In the genomic region with DNA sequence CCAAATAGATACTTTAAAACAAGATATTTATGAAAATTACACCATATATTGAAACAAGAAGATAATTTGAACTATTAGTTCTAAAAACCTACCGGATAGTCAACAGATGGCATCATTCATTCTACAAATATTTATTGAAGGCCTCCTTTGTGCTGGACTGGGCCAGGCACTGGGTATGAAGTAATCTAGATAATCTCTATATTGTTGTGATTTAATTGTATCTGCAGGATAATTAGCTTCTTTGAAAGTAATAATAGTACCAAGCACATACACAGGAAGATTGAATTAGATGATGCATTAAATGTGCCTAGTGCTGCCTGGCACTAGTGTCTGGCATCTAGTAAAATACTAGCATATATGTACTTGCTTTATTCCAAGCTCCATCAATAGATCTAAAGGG, we compare ENCODE assay signal across 17 cellular contexts.
"Had no signal": no experiment of that assay in that cellular context is flagged by ENCODE, and none has a peak within 500 bp of the region (broad histone marks: within the 10 kb centered on the region; RNA-seq: fewer than 3 reads in every experiment).

No MANE protein-coding gene starts in this region.

- FAIRE-seq: kidney had no signal

- DNase-seq: effector memory CD8-positive, alpha-beta T cell; kidney; mammary epithelial cell; naive thymus-derived CD4-positive, alpha-beta T cell; posterior cingulate gyrus; sigmoid colon; stimulated activated naive CD4-positive, alpha-beta T cell treated with Interleukin-2 at 50 U/mL for 16 hours; tibial artery; upper lobe of left lung; uterus had no signal

- H3K27ac ChIP-seq: epithelial cell of prostate, esophagus muscularis mucosa, gastroesophageal sphincter, neutrophil, right atrium auricular region, sigmoid colon, skin epidermis, suprapubic skin, tibial artery, upper lobe of left lung, uterus had no signal

- ATAC-seq: effector memory CD8-positive, alpha-beta T cell; gastroesophageal sphincter; naive thymus-derived CD4-positive, alpha-beta T cell had no signal
